ENCODE assay signal across 8 cellular contexts in the genomic region with DNA sequence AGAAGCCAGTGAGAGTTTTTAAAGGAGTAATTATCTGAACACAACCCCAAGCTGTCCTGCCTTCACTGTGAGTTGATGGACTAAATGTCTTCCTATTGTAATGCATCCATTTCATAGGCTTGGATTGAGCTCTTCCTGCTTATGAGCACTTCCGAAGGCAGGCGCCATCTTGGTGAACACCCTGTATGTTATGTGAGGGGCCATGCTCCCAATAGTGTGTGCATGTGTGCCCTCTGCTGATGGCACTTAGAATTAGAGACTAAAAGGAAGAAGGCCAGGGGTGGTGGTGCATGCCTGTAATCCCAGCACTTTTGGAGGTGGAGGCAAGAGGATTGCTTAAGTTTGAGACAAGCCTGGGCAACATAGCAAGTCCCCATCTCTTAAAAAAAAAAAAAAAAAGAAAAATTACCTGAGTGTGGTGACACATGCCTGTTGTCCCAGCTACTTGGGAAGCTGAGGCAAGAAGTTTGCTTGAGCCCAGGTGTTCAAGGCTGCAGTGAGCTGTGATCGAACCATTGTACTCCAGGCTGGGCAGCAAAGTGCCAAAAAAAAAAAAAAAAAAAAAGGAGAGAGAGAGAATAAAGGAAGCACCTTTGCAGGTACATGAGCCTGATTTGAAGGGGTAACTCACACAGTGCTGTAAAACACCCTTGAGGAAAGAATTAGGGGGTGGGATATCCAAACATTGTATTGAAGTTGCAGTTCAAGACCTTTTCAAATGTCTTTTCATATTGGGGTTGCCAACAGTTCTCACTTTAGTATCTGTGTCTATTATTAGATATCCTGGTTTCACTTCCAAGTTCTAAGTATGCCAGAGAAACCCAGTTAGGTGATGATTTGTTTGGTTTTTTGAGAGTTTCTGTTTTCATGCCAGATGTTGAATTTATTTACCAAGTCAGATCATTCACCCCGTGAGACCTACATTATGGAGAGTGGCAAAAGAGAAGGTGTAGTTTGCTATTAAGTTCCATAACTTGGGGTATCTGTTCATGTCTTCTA.
A peak's percentile ranks its signal among the peaks of the same experiment; 100 is the strongest.
DNase-seq lines count a peak whose midpoint lies in the region; ATAC-seq, FAIRE-seq and TF ChIP-seq lines count a peak whose summit lies in the region.

No MANE protein-coding gene starts in this region.

- ATAC-seq in HG02610 (IDR thresholded peaks at IDR 0.05; ENCODE audit: unreplicated experiment), result peak; percentile 22
- ATAC-seq in natural killer cell treated with Interleukin-12 subunit alpha and Interleukin-12 subunit beta and Interleukin-15 and Interleukin-18, amount 100 ng/mL, for 72 hours, result peak in 1 of 2 donors; percentile 31

- peaks cover 35% of the 10 kb centered on the region for H3K4me1 Mint-ChIP-seq in astrocyte (ENCODE audit: low read depth, unreplicated experiment)
- H3K4me1 Mint-ChIP-seq in natural killer cell treated with Interleukin-12 subunit alpha and Interleukin-12 subunit beta and Interleukin-15 and Interleukin-18, amount 100 ng/mL, for 72 hours (ENCODE audit: low read depth in 2 of 2), result peaks cover 29 to 41% of the 10 kb centered on the region in 2 donors

- DNase-seq in AG10803 (ENCODE audit: low read depth) (no peak), GM12892 (ENCODE audit: insufficient read length) (peak; percentile 22), NCI-H146 treated with DMSO at 0.1 percent for 48 hours (lab: John Stamatoyannopoulos, UW; ENCODE audit: unreplicated experiment) (peak; percentile 25), astrocyte (ENCODE audit: low read depth) (no peak)
- no peak for DNase-seq in natural killer cell treated with Interleukin-12 subunit alpha and Interleukin-12 subunit beta and Interleukin-15 and Interleukin-18, amount 100 ng/mL, for 72 hours (ENCODE audit: low spot score)
- no peak for DNase-seq in stimulated activated CD4-positive, alpha-beta T cell treated with anti-CD3 and anti-CD28 coated beads, Interleukin-4, amount 100 ng/mL, for 4 hours
- no peak for DNase-seq in stimulated activated CD4-positive, alpha-beta T cell treated with anti-CD3 and anti-CD28 coated beads, Interleukin-2, amount 100 ng/mL, for 48 hours

- peaks cover 22% of the 10 kb centered on the region for H3K36me3 ChIP-seq in astrocyte (ENCODE audit: insufficient read depth, low read length)

- no peaks in the 10 kb centered on the region for H3K27me3 ChIP-seq in astrocyte (ENCODE audit: insufficient read depth, low read length)

- H3K9ac ChIP-seq in astrocyte (ENCODE audit: low read length), result no peak overlapping the region

- H3K36me3 Mint-ChIP-seq in astrocyte (ENCODE audit: low read depth, unreplicated experiment), result peaks cover 20% of the 10 kb centered on the region
- H3K36me3 Mint-ChIP-seq in natural killer cell treated with Interleukin-12 subunit alpha and Interleukin-12 subunit beta and Interleukin-15 and Interleukin-18, amount 100 ng/mL, for 72 hours, result no peaks in the 10 kb centered on the region

- H3K4me3 Mint-ChIP-seq in astrocyte (ENCODE audit: unreplicated experiment), result peak overlapping the region; percentile 12
- peak overlapping the region; percentile 70 for H3K4me3 Mint-ChIP-seq in natural killer cell treated with Interleukin-12 subunit alpha and Interleukin-12 subunit beta and Interleukin-15 and Interleukin-18, amount 100 ng/mL, for 72 hours

- H3K79me2 ChIP-seq in astrocyte (ENCODE audit: insufficient read depth, low read length), result peaks cover 89% of the 10 kb centered on the region

- TF ChIP-seq CTCF in AG10803 (conservative IDR thresholded peaks at IDR 0.05; ENCODE audit: low read length), result peak; percentile 21; the same call in 1 of the 2 replicates
- no peak for TF ChIP-seq CTCF in astrocyte (IDR thresholded peaks at IDR 0.05; ENCODE audit: insufficient read depth, low read depth, low read length)

- H4K20me1 ChIP-seq in astrocyte (ENCODE audit: insufficient read depth, low read length), result peaks cover 82% of the 10 kb centered on the region

- peaks cover 47% of the 10 kb centered on the region for H3K4me1 ChIP-seq in astrocyte (ENCODE audit: insufficient read depth, low read length)

- peak overlapping the region; percentile 6 for H3K4me2 ChIP-seq in astrocyte (ENCODE audit: low read length)

- H3K27ac Mint-ChIP-seq in astrocyte (ENCODE audit: unreplicated experiment), result peak overlapping the region; percentile 11
- H3K27ac Mint-ChIP-seq in natural killer cell treated with Interleukin-12 subunit alpha and Interleukin-12 subunit beta and Interleukin-15 and Interleukin-18, amount 100 ng/mL, for 72 hours, result peak overlapping the region; percentile 38 to 66

- no peak overlapping the region for H3K27ac ChIP-seq in astrocyte (ENCODE audit: low read depth, low read length)

- H3K9me3 ChIP-seq in astrocyte (ENCODE audit: insufficient read depth, low read depth, low read length), result no peaks in the 10 kb centered on the region

- no peak for TF ChIP-seq POLR2A in GM12892 (IDR thresholded peaks at IDR 0.05; ENCODE audit: low read depth, low read length)

- H3K4me3 ChIP-seq in AG10803 (ENCODE audit: low read length) (no peak overlapping the region), astrocyte (ENCODE audit: insufficient read depth, low read depth, low read length) (no peak overlapping the region)

- no peaks in the 10 kb centered on the region for H3K9me3 Mint-ChIP-seq in astrocyte (ENCODE audit: unreplicated experiment)
- H3K9me3 Mint-ChIP-seq in natural killer cell treated with Interleukin-12 subunit alpha and Interleukin-12 subunit beta and Interleukin-15 and Interleukin-18, amount 100 ng/mL, for 72 hours, result no peaks in the 10 kb centered on the region

- no peaks in the 10 kb centered on the region for H3K27me3 Mint-ChIP-seq in astrocyte (ENCODE audit: low read depth, unreplicated experiment)
- H3K27me3 Mint-ChIP-seq in natural killer cell treated with Interleukin-12 subunit alpha and Interleukin-12 subunit beta and Interleukin-15 and Interleukin-18, amount 100 ng/mL, for 72 hours, result no peaks in the 10 kb centered on the region

- no peak overlapping the region for H2AFZ ChIP-seq in astrocyte (ENCODE audit: low read depth, low read length)

- FAIRE-seq in GM12892 (lab: Jason Lieb, UNC) (peak; percentile 70), astrocyte (lab: Jason Lieb, UNC) (no peak)

Comparison
In these comparisons a context has a peak if more than half of its experiments do, and no peak if none do; other contexts are left out.
1. DNase-seq: peak in GM12892 (single experiment) and NCI-H146 treated with DMSO at 0.1 percent for 48 hours (single experiment); none in AG10803 (single experiment), astrocyte (single experiment), natural killer cell treated with Interleukin-12 subunit alpha and Interleukin-12 subunit beta and Interleukin-15 and Interleukin-18, amount 100 ng/mL, for 72 hours (single experiment), stimulated activated CD4-positive, alpha-beta T cell treated with anti-CD3 and anti-CD28 coated beads, Interleukin-4, amount 100 ng/mL, for 4 hours (0 of 2) and stimulated activated CD4-positive, alpha-beta T cell treated with anti-CD3 and anti-CD28 coated beads, Interleukin-2, amount 100 ng/mL, for 48 hours (0 of 2).